8 cellular contexts compared by ENCODE assay signal in genomic region chr1:150281221-150281757, GRCh38. TPM values are rescaled to one million over a fixed set of nuclear protein-coding genes. Genes with fewer than 3 reads are reported as not detected.
DNase-seq lines count a peak whose midpoint lies in the region; ATAC-seq, FAIRE-seq and TF ChIP-seq lines count a peak whose summit lies in the region.

No MANE protein-coding gene starts in this region.

- H3K27ac ChIP-seq in KOPT-K1 (ENCODE audit: low read depth, low read length, poor library complexity, severe bottlenecking) (peak overlapping the region; percentile 11), RWPE2 (ENCODE audit: poor library complexity, severe bottlenecking) (peak overlapping the region; percentile 61), ovary (peak overlapping the region; percentile 73 to 87)

- H3K4me1 Mint-ChIP-seq in Caco-2 (ENCODE audit: low read depth, unreplicated experiment) (peaks cover 16% of the 10 kb centered on the region), type B pancreatic cell (ENCODE audit: unreplicated experiment) (peaks cover 22% of the 10 kb centered on the region)
- peaks cover 32% of the 10 kb centered on the region for H3K4me1 Mint-ChIP-seq in activated naive CD4-positive, alpha-beta T cell treated with anti-CD3 and anti-CD28 coated beads, Interleukin-2, amount 50 U/mL, for 24 hours

- H3K27ac Mint-ChIP-seq in Caco-2 (ENCODE audit: unreplicated experiment): peak overlapping the region; percentile 67
- peak overlapping the region; percentile 86 for H3K27ac Mint-ChIP-seq in activated naive CD4-positive, alpha-beta T cell treated with anti-CD3 and anti-CD28 coated beads, Interleukin-2, amount 50 U/mL, for 24 hours
- H3K27ac Mint-ChIP-seq in type B pancreatic cell: peak overlapping the region; percentile 85

- H3K27me3 Mint-ChIP-seq in Caco-2 (ENCODE audit: insufficient read depth, unreplicated experiment) (peaks cover 5% of the 10 kb centered on the region), type B pancreatic cell (peaks cover 16% of the 10 kb centered on the region)
- no peaks in the 10 kb centered on the region for H3K27me3 Mint-ChIP-seq in activated naive CD4-positive, alpha-beta T cell treated with anti-CD3 and anti-CD28 coated beads, Interleukin-2, amount 50 U/mL, for 24 hours

- POLR2A ChIA-PET in Caco-2 (lab: Charles Lee): no interaction called here

- ATAC-seq in RWPE2 (ENCODE audit: low read depth): peak; percentile 55

- H3K4me3 Mint-ChIP-seq in Caco-2 (ENCODE audit: unreplicated experiment) (peak overlapping the region; percentile 84), type B pancreatic cell (peak overlapping the region; percentile 92)
- peak overlapping the region; percentile 88 for H3K4me3 Mint-ChIP-seq in activated naive CD4-positive, alpha-beta T cell treated with anti-CD3 and anti-CD28 coated beads, Interleukin-2, amount 50 U/mL, for 24 hours

- TF ChIP-seq EP300 in ovary (IDR thresholded peaks at IDR 0.05): no peak

- DNase-seq in Caco-2 (peak; percentile 59 to 61), RWPE2 (ENCODE audit: low spot score) (no peak), head of caudate nucleus (peak; percentile 44 to 93 (median 80)), ovary (peak; percentile 78 to 86 (median 81)), type B pancreatic cell (ENCODE audit: extremely low spot score, unreplicated experiment) (no peak), RCC 7860 (ENCODE audit: low spot score) (no peak)

- BruUV-seq in Caco-2 (replicated peaks; lab: Mats Ljungman, UMichigan): no TSS peak

- peaks cover 7% of the 10 kb centered on the region for H3K36me3 Mint-ChIP-seq in Caco-2 (ENCODE audit: insufficient read depth, unreplicated experiment)
- peaks cover 2% of the 10 kb centered on the region for H3K36me3 Mint-ChIP-seq in activated naive CD4-positive, alpha-beta T cell treated with anti-CD3 and anti-CD28 coated beads, Interleukin-2, amount 50 U/mL, for 24 hours
- H3K36me3 Mint-ChIP-seq in type B pancreatic cell: peaks cover 5% of the 10 kb centered on the region

- H3K36me3 ChIP-seq in Caco-2 (ENCODE audit: control insufficient read depth, insufficient read depth, low read length) (no peaks in the 10 kb centered on the region), KOPT-K1 (ENCODE audit: insufficient read depth, low read length) (no peaks in the 10 kb centered on the region), RWPE2 (ENCODE audit: low read depth) (no peaks in the 10 kb centered on the region), ovary (no peaks in the 10 kb centered on the region)

- TF ChIP-seq CTCF in Caco-2 (IDR thresholded peaks at IDR 0.05; ENCODE audit: insufficient read depth in 1 of 2, low read depth in 1 of 2, low read length in 1 of 2, severe bottlenecking in 1 of 2, unreplicated experiment in 1 of 2) (peak; percentile 47 to 75), RWPE2 (IDR thresholded peaks at IDR 0.05; ENCODE audit: poor library complexity, severe bottlenecking) (peak; percentile 93), ovary (IDR thresholded peaks at IDR 0.05) (peak; percentile 31 to 75 (median 75)), type B pancreatic cell (conservative IDR thresholded peaks at IDR 0.05) (peak; percentile 83)

- FAIRE-seq in RCC 7860 (lab: Jason Lieb, UNC): no peak

- intact Hi-C loops in Caco-2 (cut with micrococcal nuclease; ENCODE audit: unreplicated experiment): loop anchor here (1.0 kb wide), 1 partner anchor 25 kb away; no protein-coding TSS in a partner anchor
- intact Hi-C loops in head of caudate nucleus (cut with DNase I): no loop called here
- intact Hi-C loops in ovary (cut with DNase I): no loop called here

- CTCF ChIA-PET in Caco-2 (lab: Charles Lee): interaction anchor here (0.5 to 2.8 kb wide), 5 partner anchors 8 to 94 kb away, joined by 3 to 29 read pairs (median 5); partner anchors contain the start of genes C1orf54 and CA14

- TF ChIP-seq POLR2A in ovary (IDR thresholded peaks at IDR 0.05): no peak

- 0% methylated on average over 15 of the region's 15 CpGs for WGBS in ovary, 3 donors

- H3K9me3 ChIP-seq in Caco-2 (no peaks in the 10 kb centered on the region), KOPT-K1 (ENCODE audit: insufficient read depth, low read length, poor library complexity, severe bottlenecking) (no peaks in the 10 kb centered on the region), RWPE2 (ENCODE audit: severe bottlenecking) (no peaks in the 10 kb centered on the region), ovary (no peaks in the 10 kb centered on the region)

- peaks cover 4% of the 10 kb centered on the region; the same call in 1 of the 2 replicates for H3K4me1 ChIP-seq in Caco-2
- H3K4me1 ChIP-seq in RWPE2 (ENCODE audit: insufficient read depth, poor library complexity, severe bottlenecking): peaks cover 6% of the 10 kb centered on the region
- H3K4me1 ChIP-seq in ovary (ENCODE audit: insufficient read depth): peaks cover 8% of the 10 kb centered on the region

- H3K27me3 ChIP-seq in Caco-2 (replicated peaks; ENCODE audit: control insufficient read depth, insufficient read depth, low read length) (no peaks in the 10 kb centered on the region), RWPE2 (ENCODE audit: insufficient read depth, poor library complexity, severe bottlenecking) (no peaks in the 10 kb centered on the region), ovary (no peaks in the 10 kb centered on the region)

- H3K9me3 Mint-ChIP-seq in Caco-2 (ENCODE audit: unreplicated experiment) (no peaks in the 10 kb centered on the region), type B pancreatic cell (no peaks in the 10 kb centered on the region)
- H3K9me3 Mint-ChIP-seq in activated naive CD4-positive, alpha-beta T cell treated with anti-CD3 and anti-CD28 coated beads, Interleukin-2, amount 50 U/mL, for 24 hours: no peaks in the 10 kb centered on the region

- H3K4me3 ChIP-seq in Caco-2 (ENCODE audit: low read depth, low read length) (peak overlapping the region; percentile 59), RWPE2 (ENCODE audit: severe bottlenecking) (peak overlapping the region; percentile 32), ovary (peak overlapping the region; percentile 44)

RNA-seq across cellular contexts. Expression of gene CIART, which starts 1.1 kb away (rescaled TPM):
- total RNA-seq in Caco-2 (2022) (2.6 and 3.2 TPM in 2 replicates), ovary (10 to 100 TPM in 3 of 7 donors, 1 to 10 TPM in 4; 3.6 to 22.5 (median 7.7) TPM), type B pancreatic cell (ENCODE audit: low replicate concordance) (1.4 and 5.1 TPM in 2 replicates)
- polyA plus RNA-seq in ovary: 10 to 100 TPM; 10.8 to 12.7 TPM

RNA-seq across cellular contexts. Expression of gene C1orf54, which starts 8.7 kb away (rescaled TPM):
- 0.26 and 0.82 TPM in 2 replicates for total RNA-seq in Caco-2 (2022)
- 10 to 100 TPM in 1 of 7 donors, 1 to 10 TPM in 6; 2.0 to 20.9 (median 4.4) TPM for total RNA-seq in ovary
- 10 to 100 TPM in 1 of 2 donors, 1 to 10 TPM in 1; 8.4 to 34.8 TPM for polyA plus RNA-seq in ovary
- total RNA-seq in type B pancreatic cell (ENCODE audit: low replicate concordance): 3.8 and 29.6 TPM in 2 replicates

RNA-seq across cellular contexts. Expression of gene MRPS21, which starts 12.4 kb away (rescaled TPM):
- total RNA-seq in Caco-2 (2022) (16.7 and 17.5 TPM in 2 replicates), ovary (10 to 100 TPM; 42.2 to 74.7 (median 63.1) TPM), type B pancreatic cell (ENCODE audit: low replicate concordance) (81.7 and 84.4 TPM in 2 replicates)
- 10 to 100 TPM; 80.1 to 85.4 TPM for polyA plus RNA-seq in ovary

RNA-seq across cellular contexts. Expression of gene APH1A, which starts 12.5 kb away (rescaled TPM):
- total RNA-seq in Caco-2 (2022) (93.8 and 96.7 TPM in 2 replicates), ovary (100 to 1,000 TPM in 6 of 7 donors, 10 to 100 TPM in 1; 80.0 to 129 (median 116) TPM), type B pancreatic cell (ENCODE audit: low replicate concordance) (148 and 174 TPM in 2 replicates)
- polyA plus RNA-seq in ovary: 100 to 1,000 TPM; 103 to 151 TPM

RNA-seq across cellular contexts. Expression of gene CA14, which starts 23.7 kb away (rescaled TPM):
- total RNA-seq in Caco-2 (2022) (not detected in 2 replicates), ovary (1 to 10 TPM in 4 of 7 donors, under 1 TPM in 2, not detected in 1; 0.23 to 5.7 (median 1.2) TPM), type B pancreatic cell (ENCODE audit: low replicate concordance) (0.43 and 42.9 TPM in 2 replicates)
- under 1 TPM; 0.38 to 0.58 TPM for polyA plus RNA-seq in ovary

Comparison
In these comparisons a context has a peak if more than half of its experiments do, and no peak if none do; other contexts are left out.
1. DNase-seq: peak in Caco-2 (2 of 2), head of caudate nucleus (42 of 42) and ovary (5 of 5); none in RWPE2 (single experiment), type B pancreatic cell (single experiment) and RCC 7860 (single experiment).
2. H3K27ac ChIP-seq: peak in every context shown above with its lines; median percentile 80 in ovary; 61 in RWPE2; 11 in KOPT-K1.
3. Peak in every context shown above with its lines, with median percentiles within 50 percentile points of each other: H3K4me3 ChIP-seq, H3K27ac Mint-ChIP-seq, H3K4me3 Mint-ChIP-seq and CTCF ChIP-seq.